8 cellular contexts compared by ENCODE assay signal in genomic region chr4:110005461-110006056, GRCh38.
DNase-seq lines count a peak whose midpoint lies in the region; ATAC-seq and TF ChIP-seq lines count a peak whose summit lies in the region.

No MANE protein-coding gene starts in this region.

- DNase-seq in AG04450 (ENCODE audit: low read depth, low spot score), result peak; percentile 43
- DNase-seq in GM10266 (ENCODE audit: extremely low spot score), result peak; percentile 58
- peak; percentile 4 for DNase-seq in NCI-H1436 treated with DMSO at 0.1 percent for 48 hours (lab: John Stamatoyannopoulos, UW)
- no peak for DNase-seq in WTC11 (ENCODE audit: low spot score)
- DNase-seq in glutamatergic neuron, result no peak
- peak; percentile 36 for DNase-seq in skeletal muscle cell (ENCODE audit: low read depth)
- no peak for DNase-seq in activated effector memory CD4-positive, alpha-beta T cell treated with anti-CD3 and anti-CD28 coated beads, Interleukin-2, amount 50 U/mL, for 16 hours

- H3K27me3 ChIP-seq in AG04450 (ENCODE audit: control insufficient read depth, insufficient read depth, low read length), result no peaks in the 10 kb centered on the region

- H3K27ac ChIP-seq in AG04450 (ENCODE audit: low read depth, low read length), result no peak overlapping the region

- POLR2A ChIA-PET in AG04450 (lab: Yijun Ruan, JAX), result no interaction called here
- POLR2A ChIA-PET in WTC11 (lab: Charles Lee), result no interaction called here

- ATAC-seq in HG02610 (IDR thresholded peaks at IDR 0.05; ENCODE audit: unreplicated experiment) (peak; percentile 83), WTC11 (peak; percentile 53; the same call in 1 of the 2 replicates)

- H3K27me3 Mint-ChIP-seq in WTC11 (ENCODE audit: low read depth), result no peaks in the 10 kb centered on the region
- H3K27me3 Mint-ChIP-seq in glutamatergic neuron (ENCODE audit: unreplicated experiment), result no peaks in the 10 kb centered on the region

- no peaks in the 10 kb centered on the region for H3K9me3 Mint-ChIP-seq in WTC11
- H3K9me3 Mint-ChIP-seq in glutamatergic neuron (ENCODE audit: unreplicated experiment), result no peaks in the 10 kb centered on the region

- H3K27ac Mint-ChIP-seq in WTC11 (no peak overlapping the region), glutamatergic neuron (ENCODE audit: unreplicated experiment) (no peak overlapping the region)

- H3K4me3 Mint-ChIP-seq in WTC11 (no peak overlapping the region), glutamatergic neuron (ENCODE audit: unreplicated experiment) (no peak overlapping the region)

- H3K4me1 Mint-ChIP-seq in WTC11 (peaks cover 4% of the 10 kb centered on the region), glutamatergic neuron (ENCODE audit: low read depth, unreplicated experiment) (peaks cover 3% of the 10 kb centered on the region)

- H3K36me3 Mint-ChIP-seq in WTC11 (no peaks in the 10 kb centered on the region), glutamatergic neuron (ENCODE audit: unreplicated experiment) (no peaks in the 10 kb centered on the region)

- peak; percentile 82 for TF ChIP-seq CTCF in AG04450 (IDR thresholded peaks at IDR 0.05; ENCODE audit: low read depth, low read length)
- peak; percentile 72 for TF ChIP-seq CTCF in GM10266 (IDR thresholded peaks at IDR 0.05; ENCODE audit: control insufficient read depth, insufficient read depth, low read depth, missing control alignments)
- TF ChIP-seq CTCF in WTC11 (IDR thresholded peaks at IDR 0.05), result 0 out of 2 replicates have a peak, but pooled peaks have one; percentile 36
- peak; percentile 69 for TF ChIP-seq CTCF in glutamatergic neuron (IDR thresholded peaks at IDR 0.05; ENCODE audit: partially characterized antibody, unreplicated experiment)

- H3K4me3 ChIP-seq in AG04450 (ENCODE audit: low read depth, low read length) (no peak overlapping the region), skeletal muscle cell (ENCODE audit: low read depth, low read length) (no peak overlapping the region)

- H3K9me3 ChIP-seq in AG04450 (ENCODE audit: control insufficient read depth, insufficient read depth, low read length), result no peaks in the 10 kb centered on the region

- CTCF ChIA-PET in AG04450 (lab: Charles Lee) (interaction anchor here (0.5 to 22.0 kb wide), 39 partner anchors 11 to 543 kb away, joined by 3 to 818 read pairs (median 4); partner anchors contain the start of gene ELOVL6), WTC11 (lab: Charles Lee) (interaction anchor here (0.6 to 1.8 kb wide), 9 partner anchors 15 to 538 kb away, joined by 3 to 7 read pairs (median 5); no protein-coding TSS in a partner anchor)

TF ChIP-seq in WTC11, 78 proteins besides CTCF, POLR2A, EP300 and RAD21:
- TF ChIP-seq ZBTB21 (CRISPR knock-in tag; IDR thresholded peaks at IDR 0.05; ENCODE audit: borderline replicate concordance) (no peak), MAX (CRISPR knock-in tag; IDR thresholded peaks at IDR 0.05) (no peak), HMGA2 (CRISPR knock-in tag; IDR thresholded peaks at IDR 0.05) (no peak), ZNF671 (CRISPR knock-in tag; IDR thresholded peaks at IDR 0.05) (no peak), ZNF281 (CRISPR knock-in tag; IDR thresholded peaks at IDR 0.05) (no peak), ZNF423 (CRISPR knock-in tag; IDR thresholded peaks at IDR 0.05) (no peak), IRF1 (CRISPR knock-in tag; IDR thresholded peaks at IDR 0.05) (no peak)
- TF ChIP-seq, protein P1, sequence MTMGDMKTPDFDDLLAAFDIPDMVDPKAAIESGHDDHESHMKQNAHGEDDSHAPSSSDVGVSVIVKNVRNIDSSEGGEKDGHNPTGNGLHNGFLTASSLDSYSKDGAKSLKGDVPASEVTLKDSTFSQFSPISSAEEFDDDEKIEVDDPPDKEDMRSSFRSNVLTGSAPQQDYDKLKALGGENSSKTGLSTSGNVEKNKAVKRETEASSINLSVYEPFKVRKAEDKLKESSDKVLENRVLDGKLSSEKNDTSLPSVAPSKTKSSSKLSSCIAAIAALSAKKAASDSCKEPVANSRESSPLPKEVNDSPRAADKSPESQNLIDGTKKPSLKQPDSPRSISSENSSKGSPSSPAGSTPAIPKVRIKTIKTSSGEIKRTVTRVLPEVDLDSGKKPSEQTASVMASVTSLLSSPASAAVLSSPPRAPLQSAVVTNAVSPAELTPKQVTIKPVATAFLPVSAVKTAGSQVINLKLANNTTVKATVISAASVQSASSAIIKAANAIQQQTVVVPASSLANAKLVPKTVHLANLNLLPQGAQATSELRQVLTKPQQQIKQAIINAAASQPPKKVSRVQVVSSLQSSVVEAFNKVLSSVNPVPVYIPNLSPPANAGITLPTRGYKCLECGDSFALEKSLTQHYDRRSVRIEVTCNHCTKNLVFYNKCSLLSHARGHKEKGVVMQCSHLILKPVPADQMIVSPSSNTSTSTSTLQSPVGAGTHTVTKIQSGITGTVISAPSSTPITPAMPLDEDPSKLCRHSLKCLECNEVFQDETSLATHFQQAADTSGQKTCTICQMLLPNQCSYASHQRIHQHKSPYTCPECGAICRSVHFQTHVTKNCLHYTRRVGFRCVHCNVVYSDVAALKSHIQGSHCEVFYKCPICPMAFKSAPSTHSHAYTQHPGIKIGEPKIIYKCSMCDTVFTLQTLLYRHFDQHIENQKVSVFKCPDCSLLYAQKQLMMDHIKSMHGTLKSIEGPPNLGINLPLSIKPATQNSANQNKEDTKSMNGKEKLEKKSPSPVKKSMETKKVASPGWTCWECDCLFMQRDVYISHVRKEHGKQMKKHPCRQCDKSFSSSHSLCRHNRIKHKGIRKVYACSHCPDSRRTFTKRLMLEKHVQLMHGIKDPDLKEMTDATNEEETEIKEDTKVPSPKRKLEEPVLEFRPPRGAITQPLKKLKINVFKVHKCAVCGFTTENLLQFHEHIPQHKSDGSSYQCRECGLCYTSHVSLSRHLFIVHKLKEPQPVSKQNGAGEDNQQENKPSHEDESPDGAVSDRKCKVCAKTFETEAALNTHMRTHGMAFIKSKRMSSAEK (CRISPR knock-in tag; IDR thresholded peaks at IDR 0.05; ENCODE audit: borderline replicate concordance), result no peak

Comparison
In these comparisons a context has a peak if more than half of its experiments do, and no peak if none do; other contexts are left out.
1. DNase-seq: peak in AG04450 (single experiment), GM10266 (single experiment), NCI-H1436 treated with DMSO at 0.1 percent for 48 hours (single experiment) and skeletal muscle cell (single experiment); none in WTC11 (single experiment), glutamatergic neuron (single experiment) and activated effector memory CD4-positive, alpha-beta T cell treated with anti-CD3 and anti-CD28 coated beads, Interleukin-2, amount 50 U/mL, for 16 hours (single experiment).
2. Peak in every context shown above with its lines, with median percentiles within 50 percentile points of each other: CTCF ChIP-seq.